In genomic region chr4:12379191-12379590, GRCh38 we compare ENCODE assay signal across 33 cellular contexts.
"Had no signal": no experiment of that assay in that cellular context is flagged by ENCODE, and none has a peak within 500 bp of the region (broad histone marks: within the 10 kb centered on the region; RNA-seq: fewer than 3 reads in every experiment).

No MANE protein-coding gene starts in this region.

- H3K9me3 ChIP-seq: ascending aorta had no signal

- H3K36me3 ChIP-seq: ascending aorta had no signal

- H3K4me1 Mint-ChIP-seq: activated B cell treated with CpG ODN at 0.5 μM for 24 hours; activated CD4-positive, alpha-beta memory T cell treated with anti-CD3 and anti-CD28 coated beads, Interleukin-2, amount 10 ng/mL, durations not matched to agents 7 days and 5 days; activated CD4-positive, alpha-beta T cell treated with anti-CD3 and anti-CD28 coated beads for 36 hours; activated CD4-positive, alpha-beta T cell treated with anti-CD3 and anti-CD28 coated beads, Interleukin-2, amount 10 ng/mL, durations not matched to agents 7 days and 5 days; activated CD8-positive, alpha-beta memory T cell treated with anti-CD3 and anti-CD28 coated beads, Interleukin-2, amount 10 ng/mL, durations not matched to agents 7 days and 5 days; activated naive CD4-positive, alpha-beta T cell treated with anti-CD3 and anti-CD28 coated beads, Interleukin-2, amount 10 ng/mL, durations not matched to agents 7 days and 5 days; activated naive CD4-positive, alpha-beta T cell treated with anti-CD3 and anti-CD28 coated beads, Interleukin-2, amount 50 U/mL, for 24 hours; activated naive CD8-positive, alpha-beta T cell treated with anti-CD3 and anti-CD28 coated beads, Interleukin-2, amount 10 ng/mL, durations not matched to agents 7 days and 5 days; activated naive CD8-positive, alpha-beta T cell treated with anti-CD3 and anti-CD28 coated beads, Interleukin-2, amount 50 U/mL, for 24 hours had no signal

- H3K4me3 Mint-ChIP-seq: activated B cell treated with CpG ODN at 0.5 μM for 24 hours; activated CD4-positive, alpha-beta memory T cell treated with anti-CD3 and anti-CD28 coated beads, Interleukin-2, amount 10 ng/mL, durations not matched to agents 7 days and 5 days; activated CD4-positive, alpha-beta T cell treated with anti-CD3 and anti-CD28 coated beads for 36 hours; activated CD4-positive, alpha-beta T cell treated with anti-CD3 and anti-CD28 coated beads, Interleukin-2, amount 10 ng/mL, durations not matched to agents 7 days and 5 days; activated CD8-positive, alpha-beta memory T cell treated with anti-CD3 and anti-CD28 coated beads, Interleukin-2, amount 10 ng/mL, durations not matched to agents 7 days and 5 days; activated CD8-positive, alpha-beta T cell treated with anti-CD3 and anti-CD28 coated beads, Interleukin-2, amount 10 ng/mL, durations not matched to agents 7 days and 5 days; activated naive CD4-positive, alpha-beta T cell treated with anti-CD3 and anti-CD28 coated beads, Interleukin-2, amount 10 ng/mL, durations not matched to agents 7 days and 5 days; activated naive CD4-positive, alpha-beta T cell treated with anti-CD3 and anti-CD28 coated beads, Interleukin-2, amount 50 U/mL, for 24 hours; activated naive CD8-positive, alpha-beta T cell; activated naive CD8-positive, alpha-beta T cell treated with anti-CD3 and anti-CD28 coated beads, Interleukin-2, amount 10 ng/mL, durations not matched to agents 7 days and 5 days; activated naive CD8-positive, alpha-beta T cell treated with anti-CD3 and anti-CD28 coated beads, Interleukin-2, amount 50 U/mL, for 24 hours; activated T-cell treated with anti-CD3 and anti-CD28 coated beads, Interleukin-2, amount 50 U/mL, for 24 hours; brain; T-helper 1 cell treated with Interleukin-12 subunit alpha and Interleukin-12 subunit beta and Interleukin-4 antibody, amounts not matched to agents 30 μg/mL and 1 μg/mL, for 36 hours; T-helper 2 cell treated with Interferon-gamma antibody and Interleukin-4, amounts not matched to agents 5 μg/mL and 100 μg/mL, for 36 hours had no signal

- H3K27me3 Mint-ChIP-seq: activated B cell treated with CpG ODN at 0.5 μM for 24 hours; activated CD4-positive, alpha-beta memory T cell treated with anti-CD3 and anti-CD28 coated beads, Interleukin-2, amount 10 ng/mL, durations not matched to agents 7 days and 5 days; activated CD4-positive, alpha-beta T cell treated with anti-CD3 and anti-CD28 coated beads for 36 hours; activated CD4-positive, alpha-beta T cell treated with anti-CD3 and anti-CD28 coated beads, Interleukin-2, amount 10 ng/mL, durations not matched to agents 7 days and 5 days; activated CD8-positive, alpha-beta memory T cell treated with anti-CD3 and anti-CD28 coated beads, Interleukin-2, amount 10 ng/mL, durations not matched to agents 7 days and 5 days; activated naive CD4-positive, alpha-beta T cell treated with anti-CD3 and anti-CD28 coated beads, Interleukin-2, amount 10 ng/mL, durations not matched to agents 7 days and 5 days; activated naive CD4-positive, alpha-beta T cell treated with anti-CD3 and anti-CD28 coated beads, Interleukin-2, amount 50 U/mL, for 24 hours; activated naive CD8-positive, alpha-beta T cell; activated naive CD8-positive, alpha-beta T cell treated with anti-CD3 and anti-CD28 coated beads, Interleukin-2, amount 10 ng/mL, durations not matched to agents 7 days and 5 days; activated naive CD8-positive, alpha-beta T cell treated with anti-CD3 and anti-CD28 coated beads, Interleukin-2, amount 50 U/mL, for 24 hours; activated T-cell treated with anti-CD3 and anti-CD28 coated beads, Interleukin-2, amount 50 U/mL, for 24 hours; brain had no signal

- DNase-seq: activated B cell treated with CpG ODN at 0.5 μM for 24 hours; activated CD4-positive, alpha-beta memory T cell treated with anti-CD3 and anti-CD28 coated beads, Interleukin-2, amount 10 ng/mL, durations not matched to agents 7 days and 5 days; activated CD4-positive, alpha-beta T cell treated with anti-CD3 and anti-CD28 coated beads for 1 hour; activated CD4-positive, alpha-beta T cell treated with anti-CD3 and anti-CD28 coated beads for 36 hours; activated CD4-positive, alpha-beta T cell treated with anti-CD3 and anti-CD28 coated beads for 48 hours; activated CD4-positive, alpha-beta T cell treated with anti-CD3 and anti-CD28 coated beads, Interleukin-2, amount 10 ng/mL, durations not matched to agents 7 days and 5 days; activated CD4-positive, alpha-beta T cell treated with anti-CD3 and anti-CD28 coated beads, Interleukin-2, amount 50 U/mL, for 48 hours; activated CD8-positive, alpha-beta memory T cell treated with anti-CD3 and anti-CD28 coated beads for 24 hours; activated CD8-positive, alpha-beta memory T cell treated with anti-CD3 and anti-CD28 coated beads, Interleukin-2, amount 10 ng/mL, durations not matched to agents 7 days and 5 days; activated CD8-positive, alpha-beta memory T cell treated with anti-CD3 and anti-CD28 coated beads, Interleukin-2, amount 50 U/mL, for 48 hours; activated CD8-positive, alpha-beta T cell treated with anti-CD3 and anti-CD28 coated beads, Interleukin-2, amount 10 ng/mL, durations not matched to agents 7 days and 5 days; activated effector memory CD4-positive, alpha-beta T cell treated with Interleukin-2 at 50 U/mL for 16 hours; activated gamma-delta T cell; activated naive CD4-positive, alpha-beta T cell treated with anti-CD3 and anti-CD28 coated beads, Interleukin-2, amount 10 ng/mL, durations not matched to agents 7 days and 5 days; activated naive CD4-positive, alpha-beta T cell treated with Interleukin-2 at 50 U/mL for 16 hours; activated naive CD8-positive, alpha-beta T cell treated with anti-CD3 and anti-CD28 coated beads, Interleukin-2, amount 10 ng/mL, durations not matched to agents 7 days and 5 days; activated naive CD8-positive, alpha-beta T cell treated with anti-CD3 and anti-CD28 coated beads, Interleukin-2, amount 50 U/mL, for 24 hours; activated T-cell treated with anti-CD3 and anti-CD28 coated beads, Interleukin-2, amount 50 U/mL, for 24 hours; activated T-cell treated with anti-CD3 and anti-CD28 coated beads, Interleukin-2, amount 50 U/mL, for 48 hours; amygdala; anterior cingulate cortex; central memory CD4-positive, alpha-beta T cell; T-helper 1 cell; T-helper 2 cell; T-helper 9 cell had no signal

- H3K4me3 ChIP-seq: ascending aorta had no signal

- H3K4me1 ChIP-seq: ascending aorta had no signal

- H3K36me3 Mint-ChIP-seq: activated CD8-positive, alpha-beta memory T cell treated with anti-CD3 and anti-CD28 coated beads, Interleukin-2, amount 10 ng/mL, durations not matched to agents 7 days and 5 days; activated naive CD4-positive, alpha-beta T cell treated with anti-CD3 and anti-CD28 coated beads, Interleukin-2, amount 10 ng/mL, durations not matched to agents 7 days and 5 days; activated naive CD4-positive, alpha-beta T cell treated with anti-CD3 and anti-CD28 coated beads, Interleukin-2, amount 50 U/mL, for 24 hours; activated naive CD8-positive, alpha-beta T cell; activated naive CD8-positive, alpha-beta T cell treated with anti-CD3 and anti-CD28 coated beads, Interleukin-2, amount 10 ng/mL, durations not matched to agents 7 days and 5 days; brain had no signal

- H3K9me3 Mint-ChIP-seq: T-helper 1 cell treated with Interleukin-12 subunit alpha and Interleukin-12 subunit beta and Interleukin-4 antibody, amounts not matched to agents 30 μg/mL and 1 μg/mL, for 36 hours had no signal

- H3K27ac Mint-ChIP-seq: activated B cell treated with CpG ODN at 0.5 μM for 24 hours; activated CD4-positive, alpha-beta memory T cell treated with anti-CD3 and anti-CD28 coated beads, Interleukin-2, amount 10 ng/mL, durations not matched to agents 7 days and 5 days; activated CD4-positive, alpha-beta T cell treated with anti-CD3 and anti-CD28 coated beads for 36 hours; activated CD4-positive, alpha-beta T cell treated with anti-CD3 and anti-CD28 coated beads, Interleukin-2, amount 10 ng/mL, durations not matched to agents 7 days and 5 days; activated CD8-positive, alpha-beta memory T cell treated with anti-CD3 and anti-CD28 coated beads, Interleukin-2, amount 10 ng/mL, durations not matched to agents 7 days and 5 days; activated CD8-positive, alpha-beta T cell treated with anti-CD3 and anti-CD28 coated beads, Interleukin-2, amount 10 ng/mL, durations not matched to agents 7 days and 5 days; activated naive CD4-positive, alpha-beta T cell treated with anti-CD3 and anti-CD28 coated beads, Interleukin-2, amount 10 ng/mL, durations not matched to agents 7 days and 5 days; activated naive CD4-positive, alpha-beta T cell treated with anti-CD3 and anti-CD28 coated beads, Interleukin-2, amount 50 U/mL, for 24 hours; activated naive CD8-positive, alpha-beta T cell; activated naive CD8-positive, alpha-beta T cell treated with anti-CD3 and anti-CD28 coated beads, Interleukin-2, amount 10 ng/mL, durations not matched to agents 7 days and 5 days; activated naive CD8-positive, alpha-beta T cell treated with anti-CD3 and anti-CD28 coated beads, Interleukin-2, amount 50 U/mL, for 24 hours; activated T-cell treated with anti-CD3 and anti-CD28 coated beads, Interleukin-2, amount 50 U/mL, for 24 hours; activated T-helper 2 cell treated with anti-CD3 and anti-CD28 coated beads, Interferon-gamma antibody, Interleukin-2, Interleukin-4, amounts not matched to agents 10 μg/mL and 5 μg/mL and 100 μg/mL, durations not matched to agents 14 hours and 24 hours and 36 hours; brain; T-helper 1 cell treated with Interleukin-12 subunit alpha and Interleukin-12 subunit beta and Interleukin-4 antibody, amounts not matched to agents 30 μg/mL and 1 μg/mL, for 36 hours; T-helper 2 cell treated with Interferon-gamma antibody and Interleukin-4, amounts not matched to agents 5 μg/mL and 100 μg/mL, for 36 hours had no signal

- H3K27me3 ChIP-seq: ascending aorta had no signal

- H3K27ac ChIP-seq: ascending aorta, VCaP had no signal

- ATAC-seq: activated CD4-positive, alpha-beta T cell treated with anti-CD3 and anti-CD28 coated beads for 36 hours; activated CD8-positive, alpha-beta memory T cell treated with anti-CD3 and anti-CD28 coated beads, Interleukin-2, amount 10 ng/mL, durations not matched to agents 7 days and 5 days; activated CD8-positive, alpha-beta T cell treated with anti-CD3 and anti-CD28 coated beads, Interleukin-2, amount 10 ng/mL, durations not matched to agents 7 days and 5 days; activated naive CD8-positive, alpha-beta T cell treated with anti-CD3 and anti-CD28 coated beads, Interleukin-2, amount 50 U/mL, for 24 hours had no signal
